Comparison of ENCODE assay signal across 1 cellular context in genomic region chr13:33676700-33677048, GRCh38.
A peak's percentile ranks its signal among the peaks of the same experiment; 100 is the strongest.
TF ChIP-seq lines count a peak whose summit lies in the region.

No MANE protein-coding gene starts in this region.

TF ChIP-seq in HepG2, 621 proteins besides CTCF, POLR2A, EP300 and RAD21 (continued from another document):
- TF ChIP-seq, protein P1, sequence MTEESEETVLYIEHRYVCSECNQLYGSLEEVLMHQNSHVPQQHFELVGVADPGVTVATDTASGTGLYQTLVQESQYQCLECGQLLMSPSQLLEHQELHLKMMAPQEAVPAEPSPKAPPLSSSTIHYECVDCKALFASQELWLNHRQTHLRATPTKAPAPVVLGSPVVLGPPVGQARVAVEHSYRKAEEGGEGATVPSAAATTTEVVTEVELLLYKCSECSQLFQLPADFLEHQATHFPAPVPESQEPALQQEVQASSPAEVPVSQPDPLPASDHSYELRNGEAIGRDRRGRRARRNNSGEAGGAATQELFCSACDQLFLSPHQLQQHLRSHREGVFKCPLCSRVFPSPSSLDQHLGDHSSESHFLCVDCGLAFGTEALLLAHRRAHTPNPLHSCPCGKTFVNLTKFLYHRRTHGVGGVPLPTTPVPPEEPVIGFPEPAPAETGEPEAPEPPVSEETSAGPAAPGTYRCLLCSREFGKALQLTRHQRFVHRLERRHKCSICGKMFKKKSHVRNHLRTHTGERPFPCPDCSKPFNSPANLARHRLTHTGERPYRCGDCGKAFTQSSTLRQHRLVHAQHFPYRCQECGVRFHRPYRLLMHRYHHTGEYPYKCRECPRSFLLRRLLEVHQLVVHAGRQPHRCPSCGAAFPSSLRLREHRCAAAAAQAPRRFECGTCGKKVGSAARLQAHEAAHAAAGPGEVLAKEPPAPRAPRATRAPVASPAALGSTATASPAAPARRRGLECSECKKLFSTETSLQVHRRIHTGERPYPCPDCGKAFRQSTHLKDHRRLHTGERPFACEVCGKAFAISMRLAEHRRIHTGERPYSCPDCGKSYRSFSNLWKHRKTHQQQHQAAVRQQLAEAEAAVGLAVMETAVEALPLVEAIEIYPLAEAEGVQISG (CRISPR knock-in tag; IDR thresholded peaks at IDR 0.05) = 0 out of 2 replicates have a peak, but pooled peaks have one; percentile 19
- TF ChIP-seq FOSL1 (CRISPR knock-in tag; IDR thresholded peaks at IDR 0.05; ENCODE audit: borderline replicate concordance) = no peak
- TF ChIP-seq CBX2 (IDR thresholded peaks at IDR 0.05; ENCODE audit: low read depth, low read length) = no peak
- no peak for TF ChIP-seq CBX2 (CRISPR knock-in tag; IDR thresholded peaks at IDR 0.05; ENCODE audit: low read depth)
- TF ChIP-seq PLSCR1 (CRISPR knock-in tag; IDR thresholded peaks at IDR 0.05; ENCODE audit: borderline replicate concordance) = no peak
- TF ChIP-seq, protein P2, sequence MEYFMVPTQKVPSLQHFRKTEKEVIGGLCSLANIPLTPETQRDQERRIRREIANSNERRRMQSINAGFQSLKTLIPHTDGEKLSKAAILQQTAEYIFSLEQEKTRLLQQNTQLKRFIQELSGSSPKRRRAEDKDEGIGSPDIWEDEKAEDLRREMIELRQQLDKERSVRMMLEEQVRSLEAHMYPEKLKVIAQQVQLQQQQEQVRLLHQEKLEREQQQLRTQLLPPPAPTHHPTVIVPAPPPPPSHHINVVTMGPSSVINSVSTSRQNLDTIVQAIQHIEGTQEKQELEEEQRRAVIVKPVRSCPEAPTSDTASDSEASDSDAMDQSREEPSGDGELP (IDR thresholded peaks at IDR 0.05; ENCODE audit: borderline replicate concordance, low read depth) = no peak
- TF ChIP-seq BCL3 (CRISPR knock-in tag; IDR thresholded peaks at IDR 0.05) = no peak
- TF ChIP-seq TCF7L2 (IDR thresholded peaks at IDR 0.05; ENCODE audit: low read depth, low read length) = no peak
- 0 out of 2 replicates have a peak, but pooled peaks have one; percentile 61 for TF ChIP-seq ZNF232 (CRISPR knock-in tag; IDR thresholded peaks at IDR 0.05; ENCODE audit: borderline replicate concordance)
- TF ChIP-seq E2F5 (CRISPR knock-in tag; conservative IDR thresholded peaks at IDR 0.05) = no peak
- no peak for TF ChIP-seq ZC3H4 (CRISPR knock-in tag; IDR thresholded peaks at IDR 0.05; ENCODE audit: borderline replicate concordance)
- no peak for TF ChIP-seq KDM4B (CRISPR knock-in tag; IDR thresholded peaks at IDR 0.05)
- no peak for TF ChIP-seq ZFX (CRISPR knock-in tag; IDR thresholded peaks at IDR 0.05; ENCODE audit: low read depth)
- TF ChIP-seq LCORL (IDR thresholded peaks at IDR 0.05) = no peak
- TF ChIP-seq LCORL (CRISPR knock-in tag; IDR thresholded peaks at IDR 0.05) = no peak
- TF ChIP-seq RFX1 (IDR thresholded peaks at IDR 0.05) = no peak
- TF ChIP-seq ATF1 (CRISPR knock-in tag; IDR thresholded peaks at IDR 0.05) = peak; percentile 32; the same call in 1 of the 2 replicates
- TF ChIP-seq HNF4G (IDR thresholded peaks at IDR 0.05; ENCODE audit: borderline replicate concordance, low read depth, low read length) = no peak
- no peak for TF ChIP-seq HNF4G (CRISPR knock-in tag; IDR thresholded peaks at IDR 0.05; ENCODE audit: borderline replicate concordance, low read depth)
- no peak for TF ChIP-seq SATB2 (CRISPR knock-in tag; IDR thresholded peaks at IDR 0.05)
- TF ChIP-seq, protein P3, sequence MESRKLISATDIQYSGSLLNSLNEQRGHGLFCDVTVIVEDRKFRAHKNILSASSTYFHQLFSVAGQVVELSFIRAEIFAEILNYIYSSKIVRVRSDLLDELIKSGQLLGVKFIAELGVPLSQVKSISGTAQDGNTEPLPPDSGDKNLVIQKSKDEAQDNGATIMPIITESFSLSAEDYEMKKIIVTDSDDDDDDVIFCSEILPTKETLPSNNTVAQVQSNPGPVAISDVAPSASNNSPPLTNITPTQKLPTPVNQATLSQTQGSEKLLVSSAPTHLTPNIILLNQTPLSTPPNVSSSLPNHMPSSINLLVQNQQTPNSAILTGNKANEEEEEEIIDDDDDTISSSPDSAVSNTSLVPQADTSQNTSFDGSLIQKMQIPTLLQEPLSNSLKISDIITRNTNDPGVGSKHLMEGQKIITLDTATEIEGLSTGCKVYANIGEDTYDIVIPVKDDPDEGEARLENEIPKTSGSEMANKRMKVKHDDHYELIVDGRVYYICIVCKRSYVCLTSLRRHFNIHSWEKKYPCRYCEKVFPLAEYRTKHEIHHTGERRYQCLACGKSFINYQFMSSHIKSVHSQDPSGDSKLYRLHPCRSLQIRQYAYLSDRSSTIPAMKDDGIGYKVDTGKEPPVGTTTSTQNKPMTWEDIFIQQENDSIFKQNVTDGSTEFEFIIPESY (CRISPR knock-in tag; IDR thresholded peaks at IDR 0.05) = no peak
- TF ChIP-seq ZNF703 (CRISPR knock-in tag; IDR thresholded peaks at IDR 0.05; ENCODE audit: borderline replicate concordance) = no peak
- no peak for TF ChIP-seq MAF1 (CRISPR knock-in tag; IDR thresholded peaks at IDR 0.05; ENCODE audit: borderline replicate concordance)
- TF ChIP-seq POLR2AphosphoS2 (IDR thresholded peaks at IDR 0.05; ENCODE audit: low read depth, low read length) = no peak
- no peak for TF ChIP-seq ZNF547 (CRISPR knock-in tag; IDR thresholded peaks at IDR 0.05)
- TF ChIP-seq ZMYM4 (CRISPR knock-in tag; IDR thresholded peaks at IDR 0.05) = 0 out of 2 replicates have a peak, but pooled peaks have one; percentile 20
- TF ChIP-seq ZBTB26 (CRISPR knock-in tag; IDR thresholded peaks at IDR 0.05; ENCODE audit: borderline replicate concordance) = peak; percentile 33; the same call in 1 of the 2 replicates
- TF ChIP-seq CENPX (CRISPR knock-in tag; IDR thresholded peaks at IDR 0.05) = no peak
